23 cellular contexts compared by ENCODE assay signal in the genomic region with DNA sequence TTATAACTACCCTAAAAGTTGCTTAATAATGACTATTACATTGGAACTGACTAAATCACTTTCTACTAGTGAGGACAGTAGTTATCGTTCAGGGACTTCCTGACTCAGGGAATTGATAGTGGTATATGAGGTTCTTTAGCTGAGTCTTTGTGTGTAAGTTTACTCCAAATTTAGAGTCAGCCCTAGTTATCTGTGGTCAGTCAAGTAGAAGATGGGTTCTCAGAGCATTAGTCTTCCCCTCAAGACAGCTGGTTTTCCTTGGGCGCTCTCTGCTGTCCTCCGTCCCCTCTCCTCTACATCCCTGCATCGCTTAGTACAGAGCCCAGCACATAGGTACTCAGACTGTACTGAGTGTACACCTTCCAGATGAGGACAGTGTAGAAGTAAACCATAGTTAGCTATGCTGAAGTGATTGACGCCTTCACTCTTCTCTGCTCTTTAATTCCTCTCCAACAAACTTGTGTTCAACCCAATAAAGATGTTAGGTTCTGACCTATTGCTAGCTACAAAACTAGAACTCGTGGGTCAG.
"Had no signal": no experiment of that assay in that cellular context is flagged by ENCODE, and none has a peak within 500 bp of the region (broad histone marks: within the 10 kb centered on the region; RNA-seq: fewer than 3 reads in every experiment).

No MANE protein-coding gene starts in this region.

- H3K36me3 ChIP-seq: esophagus muscularis mucosa, lower lobe of right lung, ovary, spleen, uterus, WERI-Rb-1 had no signal

- H3K4me3 Mint-ChIP-seq: activated naive CD8-positive, alpha-beta T cell treated with anti-CD3 and anti-CD28 coated beads for 36 hours; naive thymus-derived CD8-positive, alpha-beta T cell; T-helper 2 cell treated with Interferon-gamma antibody and Interleukin-4, amounts not matched to agents 5 μg/mL and 100 μg/mL, for 36 hours had no signal

- H3K4me1 Mint-ChIP-seq: activated naive CD8-positive, alpha-beta T cell treated with anti-CD3 and anti-CD28 coated beads for 36 hours; naive thymus-derived CD8-positive, alpha-beta T cell had no signal

- H3K4me3 ChIP-seq: coronary artery, esophagus muscularis mucosa, lower lobe of right lung, ovary, spleen, testis, uterus had no signal

- H3K9me3 ChIP-seq: esophagus muscularis mucosa, lower lobe of right lung, ovary, spleen, testis, uterus had no signal

- H3K27me3 Mint-ChIP-seq: activated naive CD8-positive, alpha-beta T cell treated with anti-CD3 and anti-CD28 coated beads for 36 hours had no signal

- ATAC-seq: lower lobe of right lung; naive thymus-derived CD8-positive, alpha-beta T cell had no signal

- H3K36me3 Mint-ChIP-seq: activated naive CD8-positive, alpha-beta T cell treated with anti-CD3 and anti-CD28 coated beads for 36 hours; naive thymus-derived CD8-positive, alpha-beta T cell had no signal

- H3K27ac Mint-ChIP-seq: activated naive CD8-positive, alpha-beta T cell treated with anti-CD3 and anti-CD28 coated beads for 36 hours; naive thymus-derived CD8-positive, alpha-beta T cell; T-helper 2 cell treated with Interferon-gamma antibody and Interleukin-4, amounts not matched to agents 5 μg/mL and 100 μg/mL, for 36 hours had no signal

- H3K27ac ChIP-seq: coronary artery, lower lobe of right lung, ovary, spleen, testis, uterus, WERI-Rb-1 had no signal

- H3K9me3 Mint-ChIP-seq: activated naive CD8-positive, alpha-beta T cell treated with anti-CD3 and anti-CD28 coated beads for 36 hours; naive thymus-derived CD8-positive, alpha-beta T cell; T-helper 2 cell treated with Interferon-gamma antibody and Interleukin-4, amounts not matched to agents 5 μg/mL and 100 μg/mL, for 36 hours had no signal

- DNase-seq: activated CD4-positive, alpha-beta T cell treated with anti-CD3 and anti-CD28 coated beads for 1 hour; activated CD4-positive, alpha-beta T cell treated with anti-CD3 and anti-CD28 coated beads, Interleukin-2, amount 50 U/mL, for 4 hours; activated CD8-positive, alpha-beta memory T cell treated with anti-CD3 and anti-CD28 coated beads, Interleukin-2, amount 50 U/mL, for 48 hours; activated naive CD4-positive, alpha-beta T cell treated with Interleukin-2 at 50 U/mL for 16 hours; activated naive CD8-positive, alpha-beta T cell treated with anti-CD3 and anti-CD28 coated beads for 36 hours; activated T-cell treated with anti-CD3 and anti-CD28 coated beads, Interleukin-2, amount 50 U/mL, for 48 hours; amniotic stem cell; islet precursor cell; left cardiac atrium; lower lobe of right lung; mesendoderm; naive thymus-derived CD8-positive, alpha-beta T cell; ovary; spleen; stimulated activated CD4-positive, alpha-beta T cell treated with anti-CD3 and anti-CD28 coated beads, Interleukin-4, amount 100 ng/mL, for 1 hour; stimulated activated naive CD4-positive, alpha-beta T cell; testis; trophoblast cell; uterus; WERI-Rb-1 had no signal

- H3K27me3 ChIP-seq: esophagus muscularis mucosa, ovary, spleen, testis, uterus had no signal
